Comparison of ENCODE assay signal across 20 cellular contexts in the genomic region with DNA sequence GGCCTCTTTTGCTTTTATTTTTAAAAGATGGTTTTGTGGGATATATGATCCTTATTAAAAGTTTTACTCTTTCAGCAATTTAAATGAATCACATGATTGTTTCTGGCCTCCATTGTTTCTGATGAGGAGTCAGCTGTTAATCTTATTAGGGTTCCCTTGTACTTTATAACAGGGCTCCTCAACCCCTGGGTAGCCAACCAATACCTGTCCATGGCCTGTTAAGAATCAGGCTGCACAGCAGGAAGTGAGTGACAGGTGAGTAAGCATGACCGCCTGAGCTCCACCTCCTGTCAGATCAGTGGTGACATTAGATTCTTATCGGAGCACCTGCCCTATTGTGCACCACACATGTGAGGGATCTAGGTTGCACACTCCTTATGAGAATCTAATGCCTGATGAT. TPM values are rescaled to one million over a fixed set of nuclear protein-coding genes. Genes with fewer than 3 reads are reported as not detected.
DNase-seq lines count a peak whose midpoint lies in the region; ATAC-seq, FAIRE-seq and TF ChIP-seq lines count a peak whose summit lies in the region.
"Had no signal": no experiment of that assay in that cellular context is flagged by ENCODE, and none has a peak within 500 bp of the region (broad histone marks: within the 10 kb centered on the region; RNA-seq: fewer than 3 reads in every experiment).

No MANE protein-coding gene starts in this region.

- H2AFZ ChIP-seq in HepG2 (ENCODE audit: low read length) (no peak overlapping the region), HCT116 (ENCODE audit: low read depth, low read length, poor library complexity, severe bottlenecking) (no peak overlapping the region)
- H2AFZ ChIP-seq: GM23338 had no signal

- H3K27me3 ChIP-seq in HepG2 (ENCODE audit: control insufficient read depth in 1 of 2, insufficient read depth in 2 of 2, low read length in 2 of 2) (no peaks in the 10 kb centered on the region), right lobe of liver (no peaks in the 10 kb centered on the region), HCT116 (ENCODE audit: insufficient read depth, low read length) (no peaks in the 10 kb centered on the region)

- in situ Hi-C loops in HepG2 (cut with HindIII; ENCODE audit: extremely low pct_ligation_motif_present, low pct_unique_long_range_greater_than_20kb): no loop called here

- H3K4me3 ChIP-seq in HepG2 (replicated peaks in 1 of 3; ENCODE audit: insufficient read depth in 1 of 3, low read depth in 2 of 3, low read length in 3 of 3) (no peak overlapping the region), right lobe of liver (no peak overlapping the region), HCT116 (replicated peaks in 1 of 2; ENCODE audit: low read depth in 1 of 2, low read length in 2 of 2) (no peak overlapping the region)
- H3K4me3 ChIP-seq: A549, GM23338 had no signal

- TF ChIP-seq CTCF in HepG2 (CRISPR knock-in tag; IDR thresholded peaks at IDR 0.05) (no peak), right lobe of liver (IDR thresholded peaks at IDR 0.05) (no peak), HCT116 (IDR thresholded peaks at IDR 0.05 in 2 of 3, conservative IDR thresholded peaks at IDR 0.05 in 1 of 3; ENCODE audit: borderline replicate concordance in 1 of 3, insufficient read depth in 1 of 3, low read depth in 2 of 3, low read length in 2 of 3) (no peak), WTC11 (IDR thresholded peaks at IDR 0.05) (no peak), natural killer cell (IDR thresholded peaks at IDR 0.05) (no peak)

- TF ChIP-seq POLR2A in HepG2 (IDR thresholded peaks at IDR 0.05; ENCODE audit: insufficient read depth in 1 of 2, low read depth in 2 of 2, low read length in 2 of 2) (no peak), right lobe of liver (IDR thresholded peaks at IDR 0.05) (no peak), HCT116 (IDR thresholded peaks at IDR 0.05; ENCODE audit: borderline replicate concordance, extremely low read depth, insufficient read depth, insufficient read length) (no peak)

- H3K9ac ChIP-seq in HepG2 (ENCODE audit: insufficient read depth, low read depth, low read length) (no peak overlapping the region), HCT116 (ENCODE audit: low read length) (no peak overlapping the region)

- H3K36me3 Mint-ChIP-seq in WTC11: peaks cover 18% of the 10 kb centered on the region
- H3K36me3 Mint-ChIP-seq in natural killer cell: peaks cover 7% of the 10 kb centered on the region

- no peaks in the 10 kb centered on the region for H3K36me3 ChIP-seq in HepG2 (replicated peaks in 1 of 2; ENCODE audit: control insufficient read depth in 1 of 2, insufficient read depth in 2 of 2, low read length in 2 of 2)
- H3K36me3 ChIP-seq in right lobe of liver: no peaks in the 10 kb centered on the region
- H3K36me3 ChIP-seq in HCT116 (ENCODE audit: control insufficient read depth in 1 of 2, insufficient read depth in 2 of 2, low read length in 2 of 2): no peaks in the 10 kb centered on the region

- no peak for ATAC-seq in HepG2
- ATAC-seq in right lobe of liver: no peak
- ATAC-seq in HCT116: no peak
- no peak for ATAC-seq in WTC11
- ATAC-seq in natural killer cell: no peak
- ATAC-seq: A549, GM23338 had no signal

- H3K9me3 Mint-ChIP-seq in WTC11 (peaks cover 24% of the 10 kb centered on the region), natural killer cell (peaks cover 2 to 6% of the 10 kb centered on the region in 2 donors)

- 56% methylated on average over 2 of the region's 2 CpGs for WGBS in HepG2 (ENCODE audit: low lambda C conversion rate)
- WGBS in right lobe of liver (ENCODE audit: insufficient coverage, low coverage, low lambda C conversion rate, missing lambda C conversion rate): 89% methylated on average over 2 of the region's 2 CpGs

- H3K9me2 ChIP-seq in HCT116 (ENCODE audit: insufficient read depth): no peaks in the 10 kb centered on the region

- H3K4me3 Mint-ChIP-seq in WTC11: no peak overlapping the region
- no peak overlapping the region for H3K4me3 Mint-ChIP-seq in natural killer cell
- H3K4me3 Mint-ChIP-seq: CD4-positive, alpha-beta memory T cell; GM23338; H9; HFFc6 had no signal

- H3K9me3 ChIP-seq in HepG2 (ENCODE audit: low read length) (no peaks in the 10 kb centered on the region), right lobe of liver (no peaks in the 10 kb centered on the region), HCT116 (ENCODE audit: control insufficient read depth in 1 of 2, insufficient read depth in 1 of 2, low read depth in 1 of 2, low read length in 2 of 2) (no peaks in the 10 kb centered on the region)

- RAD21 ChIA-PET in HCT116 (lab: Charles Lee; ENCODE audit: low non-redundant PET in 1 of 2, low total read pairs in 2 of 2, uncharacterized antibody in 2 of 2, unreplicated experiment in 2 of 2): no interaction called here

- TF ChIP-seq EP300 in HepG2 (IDR thresholded peaks at IDR 0.05; ENCODE audit: low read depth in 2 of 2, low read length in 2 of 2): no peak
- TF ChIP-seq EP300 in HepG2 (CRISPR knock-in tag; IDR thresholded peaks at IDR 0.05; ENCODE audit: borderline replicate concordance): no peak

- no peak for FAIRE-seq in HepG2 (lab: Jason Lieb, UNC)
- FAIRE-seq: A549, GM12891, GM18507 had no signal

- no peak overlapping the region for H3K27ac Mint-ChIP-seq in WTC11
- no peak overlapping the region for H3K27ac Mint-ChIP-seq in natural killer cell
- H3K27ac Mint-ChIP-seq: CD4-positive, alpha-beta memory T cell; GM23338; H9; HFFc6 had no signal

- H3K79me2 ChIP-seq in HepG2 (ENCODE audit: insufficient read depth, low read length) (no peaks in the 10 kb centered on the region), HCT116 (ENCODE audit: insufficient read depth, low read length) (no peaks in the 10 kb centered on the region)

- peaks cover 4% of the 10 kb centered on the region for H3K4me1 Mint-ChIP-seq in WTC11
- no peaks in the 10 kb centered on the region for H3K4me1 Mint-ChIP-seq in natural killer cell
- H3K4me1 Mint-ChIP-seq: CD4-positive, alpha-beta memory T cell; GM23338 had no signal

- CTCF ChIA-PET in HepG2 (lab: Yijun Ruan, JAX; ENCODE audit: low intra/inter-chr PET ratio, low total read pairs) (no interaction called here), HCT116 (lab: Charles Lee) (no interaction called here), WTC11 (lab: Charles Lee) (no interaction called here)

- H3K27ac ChIP-seq in HepG2 (ENCODE audit: extremely low read length, insufficient read depth, low read length) (no peak overlapping the region), right lobe of liver (no peak overlapping the region), HCT116 (ENCODE audit: low read depth, low read length) (no peak overlapping the region)
- H3K27ac ChIP-seq: A549 had no signal

- H3K27me3 Mint-ChIP-seq in WTC11 (ENCODE audit: low read depth) (no peaks in the 10 kb centered on the region), natural killer cell (ENCODE audit: low read depth in 2 of 2) (peaks cover 6 to 8% of the 10 kb centered on the region in 2 donors)

- BruUV-seq in HepG2 (replicated peaks; lab: Mats Ljungman, UMichigan): no TSS peak
- BruUV-seq in HCT116 (replicated peaks; lab: Mats Ljungman, UMichigan): no TSS peak

- TF ChIP-seq RAD21 in HepG2 (CRISPR knock-in tag; IDR thresholded peaks at IDR 0.05): no peak
- TF ChIP-seq RAD21 in HCT116 (IDR thresholded peaks at IDR 0.05; ENCODE audit: low read depth): no peak

- H4K20me1 ChIP-seq in HepG2 (ENCODE audit: insufficient read depth, low read length): no peaks in the 10 kb centered on the region
- H4K20me1 ChIP-seq in HCT116 (ENCODE audit: insufficient read depth): no peaks in the 10 kb centered on the region

- DNase-seq in HepG2 (ENCODE audit: low spot score) (no peak), right lobe of liver (no peak), HCT116 (ENCODE audit: low read depth, low spot score) (no peak), WTC11 (ENCODE audit: low spot score) (no peak), NCI-H226 (no peak), natural killer cell (no peak), posterior vena cava (ENCODE audit: low spot score) (no peak)
- DNase-seq: 8988T; C1 segment of cervical spinal cord; Caco-2; CD4-positive, alpha-beta memory T cell; DMS153; DMS79 treated with DMSO at 0.1 percent for 48 hours; GF-D8; H9; HFFc6 had no signal

- POLR2A ChIA-PET in HepG2 (lab: Yijun Ruan, JAX) (no interaction called here), HCT116 (lab: Charles Lee) (no interaction called here), WTC11 (lab: Charles Lee) (no interaction called here)

- no peaks in the 10 kb centered on the region for H3K4me1 ChIP-seq in HepG2 (ENCODE audit: insufficient read depth, low read length)
- H3K4me1 ChIP-seq in right lobe of liver: no peaks in the 10 kb centered on the region
- no peaks in the 10 kb centered on the region for H3K4me1 ChIP-seq in HCT116 (ENCODE audit: control insufficient read depth in 1 of 2, insufficient read depth in 2 of 2, low read length in 2 of 2)
- H3K4me1 ChIP-seq: A549, Caco-2 had no signal

- H3K4me2 ChIP-seq in HepG2 (ENCODE audit: low read depth, low read length) (no peak overlapping the region), HCT116 (ENCODE audit: low read length) (no peak overlapping the region)
- H3K4me2 ChIP-seq: A549, GM23338 had no signal

- intact Hi-C loops in HepG2 (cut with micrococcal nuclease; ENCODE audit: unreplicated experiment): no loop called here
- intact Hi-C loops in right lobe of liver (cut with DNase I): no loop called here
- intact Hi-C loops in HCT116 (cut with micrococcal nuclease): no loop called here
- intact Hi-C loops in natural killer cell (cut with micrococcal nuclease): no loop called here
- intact Hi-C loops in posterior vena cava (cut with DNase I): no loop called here

RNA-seq across cellular contexts. Expression of a gene that starts 45.1 kb away (rescaled TPM):
- total RNA-seq in HepG2 (2016; rRNA removed; fragmentation: Illumina TruSeq; extraction: Trizol) (61.4 and 104 TPM in 2 replicates), right lobe of liver (100 to 1,000 TPM in 1 of 6 experiments, 10 to 100 TPM in 5; 19.8 to 118 (median 28.0) TPM), HCT116 (2021; ENCODE audit: unreplicated experiment) (42.9 TPM), WTC11 (2021) (66.3 to 91.1 TPM (median 78.4 TPM) in 3 replicates), natural killer cell (10 to 100 TPM; 17.3 to 32.9 (median 22.2) TPM), posterior vena cava (10 to 100 TPM; 41.3 to 50.3 TPM)
- 3.4 and 6.3 TPM in 2 replicates for total RNA-seq in HepG2 (2016; cell fraction: cytosol; rRNA removed; fragmentation: Illumina TruSeq; extraction: Trizol; ENCODE audit: low read depth)
- 55.8 and 102 TPM in 2 replicates for total RNA-seq in HepG2 (2016; cell fraction: insoluble cytoplasmic fraction; rRNA removed; fragmentation: Illumina TruSeq; extraction: Trizol)
- total RNA-seq in HepG2 (2016; cell fraction: membrane; rRNA removed; fragmentation: Illumina TruSeq; extraction: Trizol): 14.9 and 18.0 TPM in 2 replicates
- total RNA-seq in HepG2 (2016; cell fraction: nucleus; rRNA removed; fragmentation: Illumina TruSeq; extraction: Trizol): 58.3 and 65.2 TPM in 2 replicates
- polyA plus RNA-seq in HepG2 (2011; rRNA removed): 26.3 and 44.0 TPM in 2 replicates
- 44.0 and 51.8 TPM in 2 replicates for polyA plus RNA-seq in HepG2 (2011; cell fraction: cytosol; rRNA removed)
- 39.9 and 58.8 TPM in 2 replicates for polyA plus RNA-seq in HepG2 (2011; cell fraction: nucleus; rRNA removed)
- polyA plus RNA-seq in HepG2 (2012): 53.5 and 57.4 TPM in 2 replicates
- polyA plus RNA-seq in HepG2 (2016; cell fraction: cytosol; fragmentation: Illumina TruSeq; extraction: Trizol; ENCODE audit: low read depth): 5.3 and 5.4 TPM in 2 replicates
- 97.4 and 100 TPM in 2 replicates for polyA plus RNA-seq in HepG2 (2016; cell fraction: insoluble cytoplasmic fraction; fragmentation: Illumina TruSeq; extraction: Trizol; ENCODE audit: low read depth)
- polyA plus RNA-seq in HepG2 (2016; cell fraction: membrane; fragmentation: Illumina TruSeq; extraction: Trizol; ENCODE audit: low read depth): 12.1 and 13.7 TPM in 2 replicates
- polyA plus RNA-seq in HepG2 (2016; cell fraction: nucleus; fragmentation: Illumina TruSeq; extraction: Trizol; ENCODE audit: insufficient read depth, low read depth): 50.6 and 51.4 TPM in 2 replicates
- polyA minus RNA-seq in HepG2 (2011; rRNA and poly(A)+ RNA removed; ENCODE audit: low replicate concordance): 27.4 and 42.4 TPM in 2 replicates
- 22.2 and 36.5 TPM in 2 replicates for polyA minus RNA-seq in HepG2 (2011; cell fraction: cytosol; rRNA and poly(A)+ RNA removed)
- 89.7 and 99.6 TPM in 2 replicates for polyA minus RNA-seq in HepG2 (2011; cell fraction: nucleus; rRNA and poly(A)+ RNA removed)
- polyA plus RNA-seq in HCT116 (2012): 38.9 and 49.2 TPM in 2 replicates
